19 cellular contexts compared by ENCODE assay signal in the genomic region with DNA sequence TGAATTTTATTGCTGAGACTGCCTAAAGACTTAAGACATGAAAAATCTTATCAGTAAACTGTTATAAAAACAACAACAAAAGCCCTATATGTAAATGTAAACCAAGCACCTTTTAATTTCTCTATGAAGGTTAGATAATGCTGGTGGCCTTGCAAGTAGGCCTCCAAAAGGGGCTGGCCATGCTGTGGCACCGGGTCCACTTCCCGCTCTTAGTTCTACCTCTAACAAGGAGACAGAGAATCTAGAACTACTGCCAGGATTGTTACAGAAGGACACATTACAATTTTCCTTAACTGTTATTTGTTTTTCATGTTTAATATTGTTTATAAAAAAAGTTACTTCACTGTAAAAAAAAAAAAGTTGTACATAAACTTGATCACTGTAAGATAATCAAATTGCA. TPM values are rescaled to one million over a fixed set of nuclear protein-coding genes. Genes with fewer than 3 reads are reported as not detected.
DNase-seq lines count a peak whose midpoint lies in the region; ATAC-seq and TF ChIP-seq lines count a peak whose summit lies in the region.
"Had no signal": no experiment of that assay in that cellular context is flagged by ENCODE, and none has a peak within 500 bp of the region (broad histone marks: within the 10 kb centered on the region; RNA-seq: fewer than 3 reads in every experiment).

No MANE protein-coding gene starts in this region.

- H3K4me3 ChIP-seq in cardiac muscle cell (no peak overlapping the region), GM23338 (no peak overlapping the region), endodermal cell (ENCODE audit: low read length) (no peak overlapping the region)
- H3K4me3 ChIP-seq: BLaER1 had no signal

- H3K4me1 Mint-ChIP-seq in GM23338 (peaks cover 18% of the 10 kb centered on the region; the same call in 2 of the 3 replicates), endodermal cell (peaks cover 34% of the 10 kb centered on the region)
- no peaks in the 10 kb centered on the region for H3K4me1 Mint-ChIP-seq in activated T-helper 17 cell treated with anti-CD3 and anti-CD28 coated beads, Interleukin-2, amount 50 U/mL, for 72 hours
- peaks cover 6% of the 10 kb centered on the region for H3K4me1 Mint-ChIP-seq in stimulated activated effector memory CD8-positive, alpha-beta T cell treated with anti-CD3 and anti-CD28 coated beads, Interleukin-12 subunit alpha, Interleukin-12 subunit beta, amount 100 ng/mL, for 72 hours

- 100% methylated on average over 2 of the region's 2 CpGs; no CpG with 5 or more reads in 1 of the 2 experiments for whole genome bisulfite sequencing in endodermal cell (ENCODE audit: insufficient coverage in 1 of 2, insufficient read length in 1 of 2), 2 experiments

- ATAC-seq in left ventricle myocardium superior (no peak), GM23338 (no peak), GM21367 (IDR thresholded peaks at IDR 0.05; ENCODE audit: unreplicated experiment) (no peak), HG03469 (IDR thresholded peaks at IDR 0.05; ENCODE audit: unreplicated experiment) (no peak)
- ATAC-seq in activated T-helper 17 cell treated with anti-CD3 and anti-CD28 coated beads, Interleukin-2, amount 50 U/mL, for 72 hours (replicated peaks) = no peak
- ATAC-seq in stimulated activated effector memory CD8-positive, alpha-beta T cell treated with anti-CD3 and anti-CD28 coated beads, Interleukin-12 subunit alpha, Interleukin-12 subunit beta, amount 100 ng/mL, for 72 hours = no peak

- H3K36me3 Mint-ChIP-seq in GM23338 (ENCODE audit: low read depth) = peaks cover 81% of the 10 kb centered on the region
- H3K36me3 Mint-ChIP-seq in activated T-helper 17 cell treated with anti-CD3 and anti-CD28 coated beads, Interleukin-2, amount 50 U/mL, for 72 hours (ENCODE audit: low read depth) = peaks cover 94% of the 10 kb centered on the region
- peaks cover 100% of the 10 kb centered on the region for H3K36me3 Mint-ChIP-seq in stimulated activated effector memory CD8-positive, alpha-beta T cell treated with anti-CD3 and anti-CD28 coated beads, Interleukin-12 subunit alpha, Interleukin-12 subunit beta, amount 100 ng/mL, for 72 hours
- H3K36me3 Mint-ChIP-seq in endodermal cell (ENCODE audit: low read depth) = peaks cover 61% of the 10 kb centered on the region

- intact Hi-C loops in left ventricle myocardium superior (cut with micrococcal nuclease) = no loop called here

- H2AFZ ChIP-seq in GM23338 = no peak overlapping the region

- peaks cover 12% of the 10 kb centered on the region; the same call in 1 of the 2 replicates for H3F3A ChIP-seq in GM23338 (replicated peaks; ENCODE audit: low read depth)

- H3K9me3 ChIP-seq in cardiac muscle cell (ENCODE audit: low read depth) (no peaks in the 10 kb centered on the region), endodermal cell (ENCODE audit: control insufficient read depth, low read length) (no peaks in the 10 kb centered on the region)
- H3K9me3 ChIP-seq: BLaER1, SK-N-SH had no signal

- TF ChIP-seq CTCF in cardiac muscle cell (IDR thresholded peaks at IDR 0.05; ENCODE audit: low read depth, low read length) (no peak), GM23338 (conservative IDR thresholded peaks at IDR 0.05; ENCODE audit: low read depth in 2 of 2) (no peak), endodermal cell (conservative IDR thresholded peaks at IDR 0.05) (no peak)

- H3K27me3 Mint-ChIP-seq in GM23338 (ENCODE audit: insufficient read depth, low read depth, poor library complexity) = peaks cover 11% of the 10 kb centered on the region
- no peaks in the 10 kb centered on the region for H3K27me3 Mint-ChIP-seq in activated T-helper 17 cell treated with anti-CD3 and anti-CD28 coated beads, Interleukin-2, amount 50 U/mL, for 72 hours
- H3K27me3 Mint-ChIP-seq in endodermal cell (ENCODE audit: insufficient read depth) = no peaks in the 10 kb centered on the region

- H3K27ac ChIP-seq in cardiac muscle cell (peak overlapping the region; percentile 3), GM23338 (ENCODE audit: low read depth) (peak overlapping the region; percentile 34), endodermal cell (ENCODE audit: low read depth, low read length) (no peak overlapping the region)
- H3K27ac ChIP-seq: BLaER1 had no signal

- H3K36me3 ChIP-seq in cardiac muscle cell (peaks cover 76% of the 10 kb centered on the region), GM23338 (ENCODE audit: insufficient read depth) (peaks cover 59% of the 10 kb centered on the region), endodermal cell (ENCODE audit: control insufficient read depth, insufficient read depth, low read length) (peaks cover 91% of the 10 kb centered on the region)

- H3K4me2 ChIP-seq in GM23338 = no peak overlapping the region
- H3K4me2 ChIP-seq: BLaER1, SK-N-SH had no signal

- peaks cover 5% of the 10 kb centered on the region; the same call in 1 of the 2 replicates for H4K20me1 ChIP-seq in GM23338 (replicated peaks; ENCODE audit: insufficient read depth)

- no peak overlapping the region for H3K9ac ChIP-seq in endodermal cell (ENCODE audit: extremely low read depth, low read length, poor library complexity, severe bottlenecking)
- H3K9ac ChIP-seq: BLaER1, SK-N-SH had no signal

- H3K27ac Mint-ChIP-seq in GM23338 (no peak overlapping the region), endodermal cell (no peak overlapping the region)
- H3K27ac Mint-ChIP-seq in activated T-helper 17 cell treated with anti-CD3 and anti-CD28 coated beads, Interleukin-2, amount 50 U/mL, for 72 hours = peak overlapping the region; percentile 46
- H3K27ac Mint-ChIP-seq in stimulated activated effector memory CD8-positive, alpha-beta T cell treated with anti-CD3 and anti-CD28 coated beads, Interleukin-12 subunit alpha, Interleukin-12 subunit beta, amount 100 ng/mL, for 72 hours = peak overlapping the region; percentile 48

- no peaks in the 10 kb centered on the region for H3K79me2 ChIP-seq in GM23338 (replicated peaks; ENCODE audit: insufficient read depth)

- no peaks in the 10 kb centered on the region for H3K4me1 ChIP-seq in cardiac muscle cell (ENCODE audit: low read depth)
- H3K4me1 ChIP-seq in GM23338 (ENCODE audit: insufficient read depth) = peaks cover 3% of the 10 kb centered on the region; the same call in 1 of the 2 replicates
- no peaks in the 10 kb centered on the region for H3K4me1 ChIP-seq in endodermal cell (ENCODE audit: control insufficient read depth, insufficient read depth, low read length)
- H3K4me1 ChIP-seq: BLaER1 had no signal

- H3K9me3 Mint-ChIP-seq in GM23338 (peaks cover 3% of the 10 kb centered on the region; the same call in 1 of the 3 replicates), endodermal cell (no peaks in the 10 kb centered on the region)
- H3K9me3 Mint-ChIP-seq in activated T-helper 17 cell treated with anti-CD3 and anti-CD28 coated beads, Interleukin-2, amount 50 U/mL, for 72 hours = no peaks in the 10 kb centered on the region
- no peaks in the 10 kb centered on the region for H3K9me3 Mint-ChIP-seq in stimulated activated effector memory CD8-positive, alpha-beta T cell treated with anti-CD3 and anti-CD28 coated beads, Interleukin-12 subunit alpha, Interleukin-12 subunit beta, amount 100 ng/mL, for 72 hours

- no peaks in the 10 kb centered on the region for H3K27me3 ChIP-seq in cardiac muscle cell
- H3K27me3 ChIP-seq in GM23338 (ENCODE audit: insufficient read depth) = no peaks in the 10 kb centered on the region
- no peaks in the 10 kb centered on the region for H3K27me3 ChIP-seq in endodermal cell (ENCODE audit: control insufficient read depth, insufficient read depth, low read length, poor library complexity, severe bottlenecking)
- H3K27me3 ChIP-seq: BLaER1 had no signal

- H3K4me3 Mint-ChIP-seq in GM23338 = no peak overlapping the region
- H3K4me3 Mint-ChIP-seq in activated T-helper 17 cell treated with anti-CD3 and anti-CD28 coated beads, Interleukin-2, amount 50 U/mL, for 72 hours = no peak overlapping the region
- no peak overlapping the region for H3K4me3 Mint-ChIP-seq in stimulated activated effector memory CD8-positive, alpha-beta T cell treated with anti-CD3 and anti-CD28 coated beads, Interleukin-12 subunit alpha, Interleukin-12 subunit beta, amount 100 ng/mL, for 72 hours
- no peak overlapping the region for H3K4me3 Mint-ChIP-seq in endodermal cell

- no peaks in the 10 kb centered on the region for H3K9me2 ChIP-seq in GM23338 (ENCODE audit: insufficient read depth)
- H3K9me2 ChIP-seq: SK-N-SH had no signal

- DNase-seq in cardiac muscle cell (ENCODE audit: low read depth in 1 of 2, low spot score in 1 of 2) (no peak), left ventricle myocardium superior (no peak), GM23338 (ENCODE audit: low spot score) (no peak), endodermal cell (no peak)
- DNase-seq in stimulated activated effector memory CD8-positive, alpha-beta T cell treated with anti-CD3 and anti-CD28 coated beads, Interleukin-12 subunit alpha, Interleukin-12 subunit beta, amount 100 ng/mL, for 72 hours (ENCODE audit: low spot score in 2 of 2) = no peak
- DNase-seq: ACHN, H7, KG1, NCI-H1105, NCI-H2029 treated with DMSO at 0.1 percent for 48 hours, NCI-H226, NCI-H510A treated with DMSO at 0.1 percent for 48 hours, NCI-H748 treated with DMSO at 0.1 percent for 48 hours, SIG-M5, SK-N-SH had no signal

TF ChIP-seq in GM23338, 12 proteins besides CTCF, POLR2A, EP300 and RAD21 (continues in another document):
- TF ChIP-seq ZNF331 (CRISPR knock-in tag; IDR thresholded peaks at IDR 0.05; ENCODE audit: low read depth) = no peak

RNA-seq across cellular contexts. Expression of a gene that starts 49.0 kb away (rescaled TPM):
- total RNA-seq in cardiac muscle cell = 183 and 199 TPM in 2 replicates
- 327 and 344 TPM in 2 replicates for polyA plus RNA-seq in cardiac muscle cell
- 368 TPM for total RNA-seq in left ventricle myocardium superior
- total RNA-seq in GM23338 (2014; rRNA removed; shearing (Covaris generic)) = 742 and 744 TPM in 2 replicates
- polyA plus RNA-seq in GM23338 (2016; fragmentation: Nextera tagmentation; extraction: Ambion mirVana) = 906 and 943 TPM in 2 replicates
- total RNA-seq in activated T-helper 17 cell treated with anti-CD3 and anti-CD28 coated beads, Interleukin-2, amount 50 U/mL, for 72 hours = 100 to 1,000 TPM; 111 to 114 TPM
- total RNA-seq in endodermal cell = 100 to 1,000 TPM; 104 to 136 TPM
- polyA plus RNA-seq in endodermal cell (2013, experiment 1 of 2) = 118 TPM
- polyA plus RNA-seq in endodermal cell (2013, experiment 2 of 2) = 86.8 TPM

Comparison
In these comparisons a context has a peak if more than half of its experiments do, and no peak if none do; other contexts are left out.
1. H3K27ac Mint-ChIP-seq: peak in activated T-helper 17 cell treated with anti-CD3 and anti-CD28 coated beads, Interleukin-2, amount 50 U/mL, for 72 hours (single experiment) and stimulated activated effector memory CD8-positive, alpha-beta T cell treated with anti-CD3 and anti-CD28 coated beads, Interleukin-12 subunit alpha, Interleukin-12 subunit beta, amount 100 ng/mL, for 72 hours (single experiment); none in GM23338 (single experiment) and endodermal cell (single experiment).